ENCODE assay signal across 1 cellular context in genomic region chr7:101817031-101817929, GRCh38.
A peak's percentile ranks its signal among the peaks of the same experiment; 100 is the strongest.
TF ChIP-seq lines count a peak whose summit lies in the region.

CUX1 (plus strand) TSS chr7:101817626; CDS start chr7:101817640, 14 bp downstream.

TF ChIP-seq in IMR-90, 13 proteins besides CTCF, POLR2A, EP300 and RAD21 (continued from another document):
- TF ChIP-seq NFE2L2 (IDR thresholded peaks at IDR 0.05; ENCODE audit: low read depth, low read length), result no peak
- TF ChIP-seq MXI1 (IDR thresholded peaks at IDR 0.05; ENCODE audit: borderline replicate concordance, low read depth, low read length), result peak; percentile 15; the same call in 1 of the 2 replicates
